ENCODE assay signal across 7 cellular contexts in the genomic region with DNA sequence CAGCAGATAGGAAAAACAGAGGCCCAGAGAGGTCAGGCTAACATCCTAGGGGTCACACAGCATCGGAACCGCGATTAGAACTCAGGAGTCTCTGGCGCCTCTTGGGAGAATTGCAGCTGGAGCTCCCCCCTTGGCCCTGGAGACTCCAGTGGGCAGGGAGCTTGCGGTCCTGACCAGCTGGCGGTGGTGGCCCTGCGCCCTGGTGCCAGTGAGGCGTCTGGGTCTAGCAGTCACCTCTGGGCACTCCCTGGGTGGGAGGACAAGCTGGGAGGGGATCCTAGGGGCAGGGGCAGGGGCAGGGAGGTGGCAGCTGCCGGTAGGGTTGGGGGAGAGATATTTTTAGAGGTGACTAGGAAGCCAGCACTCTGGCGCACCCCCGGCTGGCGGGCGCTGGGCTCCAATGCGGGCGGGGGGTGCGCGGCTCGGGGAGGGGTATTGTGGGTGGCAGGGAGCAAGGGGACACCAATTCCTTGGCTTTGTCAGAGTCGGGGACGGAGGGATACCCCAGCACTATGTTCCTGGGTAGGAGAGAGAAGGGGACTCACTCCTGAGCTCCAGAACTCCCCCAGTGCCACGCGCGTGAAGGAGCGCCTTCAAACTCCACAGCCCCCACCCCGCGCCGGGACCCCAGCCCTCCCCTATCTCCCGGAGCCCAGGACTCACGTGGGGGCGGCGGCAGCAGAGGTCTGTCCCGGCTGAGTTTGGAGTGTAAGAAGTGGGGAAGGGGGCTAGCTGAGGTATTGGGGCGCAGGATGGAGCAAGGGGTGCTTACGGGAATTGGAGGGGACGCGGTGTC. TPM values are rescaled to one million over a fixed set of nuclear protein-coding genes. Genes with fewer than 3 reads are reported as not detected.
DNase-seq lines count a peak whose midpoint lies in the region; ATAC-seq and TF ChIP-seq lines count a peak whose summit lies in the region.

No MANE protein-coding gene starts in this region.

- H3K4me3 Mint-ChIP-seq in WTC11, result peak overlapping the region; percentile 85

- CTCF ChIA-PET in HEK293 (lab: Yijun Ruan, JAX), result interaction anchor here (0.6 to 6.3 kb wide), 6 partner anchors 9 to 333 kb away, joined by 3 to 63 read pairs (median 6); no protein-coding TSS in a partner anchor
- CTCF ChIA-PET in WTC11 (lab: Charles Lee), result interaction anchor here (0.6 to 5.1 kb wide), 13 partner anchors 24 to 558 kb away, joined by 3 to 30 read pairs (median 5); no protein-coding TSS in a partner anchor

- H3K4me3 ChIP-seq in HEK293 (ENCODE audit: low read depth, low read length) (peak overlapping the region; percentile 73), iPS DF 6.9 (ENCODE audit: low read length) (peak overlapping the region; percentile 82; the same call in 1 of the 2 replicates), stomach smooth muscle (ENCODE audit: low read length in 2 of 2) (peak overlapping the region; percentile 77 to 87)

- H3K36me3 ChIP-seq in HEK293 (ENCODE audit: control insufficient read depth in 2 of 2, insufficient read depth in 1 of 2, low read length in 2 of 2) (no peaks in the 10 kb centered on the region), iPS DF 6.9 (ENCODE audit: control insufficient read depth, insufficient read depth, low read length) (no peaks in the 10 kb centered on the region), stomach smooth muscle (ENCODE audit: control insufficient read depth in 2 of 2, insufficient read depth in 2 of 2, low read length in 2 of 2) (no peaks in the 10 kb centered on the region)

- H3K27me3 ChIP-seq in iPS DF 6.9 (ENCODE audit: control insufficient read depth, insufficient read depth, low read length), result peaks cover 14% of the 10 kb centered on the region; the same call in 1 of the 2 replicates
- H3K27me3 ChIP-seq in stomach smooth muscle (ENCODE audit: control insufficient read depth in 1 of 2, insufficient read depth in 2 of 2, low read length in 2 of 2), result peaks cover 19 to 34% of the 10 kb centered on the region in 2 donors

- H3K36me3 Mint-ChIP-seq in WTC11, result no peaks in the 10 kb centered on the region

- DNase-seq in WTC11 (ENCODE audit: low spot score) (no peak), iPS DF 6.9 (ENCODE audit: low read depth, low spot score) (no peak)
- DNase-seq in effector CD8-positive, alpha-beta T cell (lab: John Stamatoyannopoulos, UW), result no peak

- no peaks in the 10 kb centered on the region for H3K9me3 ChIP-seq in HEK293 (ENCODE audit: control insufficient read depth, insufficient read depth, low read depth, low read length)
- no peaks in the 10 kb centered on the region for H3K9me3 ChIP-seq in iPS DF 6.9 (ENCODE audit: control insufficient read depth, insufficient read depth, low read length)
- no peaks in the 10 kb centered on the region for H3K9me3 ChIP-seq in stomach smooth muscle (ENCODE audit: control insufficient read depth in 2 of 2, low read length in 2 of 2)

- H3K27ac ChIP-seq in HEK293 (ENCODE audit: extremely low read depth, low read depth, low read length), result no peak overlapping the region
- no peak overlapping the region for H3K27ac ChIP-seq in iPS DF 6.9 (ENCODE audit: low read length)
- H3K27ac ChIP-seq in stomach smooth muscle (ENCODE audit: low read length), result no peak overlapping the region

- H3K4me1 Mint-ChIP-seq in WTC11, result peaks cover 26% of the 10 kb centered on the region

- H3K9me3 Mint-ChIP-seq in WTC11, result no peaks in the 10 kb centered on the region

- peak overlapping the region in 1 of 2 donors; percentile 31 for H3K9ac ChIP-seq in stomach smooth muscle (ENCODE audit: low read length in 2 of 2)

- peak; percentile 5 for ATAC-seq in WTC11
- no peak for ATAC-seq in GM21737 (IDR thresholded peaks at IDR 0.05; ENCODE audit: unreplicated experiment)
- ATAC-seq in HG02678 (IDR thresholded peaks at IDR 0.05; ENCODE audit: unreplicated experiment), result no peak

- H3K4me1 ChIP-seq in HEK293 (ENCODE audit: control insufficient read depth, insufficient read depth, low read length) (no peaks in the 10 kb centered on the region; the same call in 1 of the 2 replicates), iPS DF 6.9 (ENCODE audit: control insufficient read depth, insufficient read depth, low read length) (no peaks in the 10 kb centered on the region), stomach smooth muscle (ENCODE audit: control insufficient read depth, insufficient read depth, low read length) (peaks cover 15% of the 10 kb centered on the region)

- H3K27me3 Mint-ChIP-seq in WTC11 (ENCODE audit: low read depth), result peaks cover 79% of the 10 kb centered on the region

- no CpG with 5 or more reads among the region's 36 CpGs for WGBS in iPS DF 6.9 (ENCODE audit: insufficient coverage, insufficient read length)

- POLR2A ChIA-PET in HEK293 (lab: Yijun Ruan, JAX), result interaction anchor here (1.1 to 1.7 kb wide), 2 partner anchors 30 to 38 kb away, joined by 4 to 8 read pairs; no protein-coding TSS in a partner anchor
- POLR2A ChIA-PET in WTC11 (lab: Charles Lee), result interaction anchor here (0.6 kb wide), 1 partner anchor 156 kb away, joined by 3 read pairs; no protein-coding TSS in a partner anchor

- no peak for TF ChIP-seq CTCF in HEK293 (tag by site-specific recombination; IDR thresholded peaks at IDR 0.05)
- TF ChIP-seq CTCF in WTC11 (IDR thresholded peaks at IDR 0.05), result no peak

- H3K27ac Mint-ChIP-seq in WTC11, result no peak overlapping the region

TF ChIP-seq in HEK293, 187 proteins besides CTCF, POLR2A, EP300 and RAD21 (continues in another document):
- TF ChIP-seq, protein P1, sequence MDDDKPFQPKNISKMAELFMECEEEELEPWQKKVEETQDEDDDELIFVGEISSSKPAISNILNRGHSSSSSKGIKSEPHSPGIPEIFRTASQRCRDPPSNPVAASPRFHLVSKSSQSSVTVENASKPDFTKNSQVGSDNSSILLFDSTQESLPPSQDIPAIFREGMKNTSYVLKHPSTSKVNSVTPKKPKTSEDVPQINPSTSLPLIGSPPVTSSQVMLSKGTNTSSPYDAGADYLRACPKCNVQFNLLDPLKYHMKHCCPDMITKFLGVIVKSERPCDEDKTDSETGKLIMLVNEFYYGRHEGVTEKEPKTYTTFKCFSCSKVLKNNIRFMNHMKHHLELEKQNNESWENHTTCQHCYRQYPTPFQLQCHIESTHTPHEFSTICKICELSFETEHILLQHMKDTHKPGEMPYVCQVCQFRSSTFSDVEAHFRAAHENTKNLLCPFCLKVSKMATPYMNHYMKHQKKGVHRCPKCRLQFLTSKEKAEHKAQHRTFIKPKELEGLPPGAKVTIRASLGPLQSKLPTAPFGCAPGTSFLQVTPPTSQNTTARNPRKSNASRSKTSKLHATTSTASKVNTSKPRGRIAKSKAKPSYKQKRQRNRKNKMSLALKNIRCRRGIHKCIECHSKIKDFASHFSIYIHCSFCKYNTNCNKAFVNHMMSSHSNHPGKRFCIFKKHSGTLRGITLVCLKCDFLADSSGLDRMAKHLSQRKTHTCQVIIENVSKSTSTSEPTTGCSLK (tag by site-specific recombination; IDR thresholded peaks at IDR 0.05), result no peak
- no peak for TF ChIP-seq ZNF561 (tag by site-specific recombination; IDR thresholded peaks at IDR 0.05; ENCODE audit: borderline replicate concordance)
- TF ChIP-seq, protein P2, sequence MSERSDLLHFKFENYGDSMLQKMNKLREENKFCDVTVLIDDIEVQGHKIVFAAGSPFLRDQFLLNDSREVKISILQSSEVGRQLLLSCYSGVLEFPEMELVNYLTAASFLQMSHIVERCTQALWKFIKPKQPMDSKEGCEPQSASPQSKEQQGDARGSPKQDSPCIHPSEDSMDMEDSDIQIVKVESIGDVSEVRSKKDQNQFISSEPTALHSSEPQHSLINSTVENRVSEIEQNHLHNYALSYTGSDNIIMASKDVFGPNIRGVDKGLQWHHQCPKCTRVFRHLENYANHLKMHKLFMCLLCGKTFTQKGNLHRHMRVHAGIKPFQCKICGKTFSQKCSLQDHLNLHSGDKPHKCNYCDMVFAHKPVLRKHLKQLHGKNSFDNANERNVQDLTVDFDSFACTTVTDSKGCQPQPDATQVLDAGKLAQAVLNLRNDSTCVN (tag by site-specific recombination; optimal IDR thresholded peaks at IDR 0.05), result no peak

TF ChIP-seq in WTC11, 78 proteins besides CTCF, POLR2A, EP300 and RAD21:
- TF ChIP-seq ZNF317 (CRISPR knock-in tag; IDR thresholded peaks at IDR 0.05; ENCODE audit: borderline replicate concordance, low read depth) (no peak), GTF2I (CRISPR knock-in tag; conservative IDR thresholded peaks at IDR 0.05) (peak; percentile 80; the same call in 1 of the 2 replicates)
- TF ChIP-seq, protein P3, sequence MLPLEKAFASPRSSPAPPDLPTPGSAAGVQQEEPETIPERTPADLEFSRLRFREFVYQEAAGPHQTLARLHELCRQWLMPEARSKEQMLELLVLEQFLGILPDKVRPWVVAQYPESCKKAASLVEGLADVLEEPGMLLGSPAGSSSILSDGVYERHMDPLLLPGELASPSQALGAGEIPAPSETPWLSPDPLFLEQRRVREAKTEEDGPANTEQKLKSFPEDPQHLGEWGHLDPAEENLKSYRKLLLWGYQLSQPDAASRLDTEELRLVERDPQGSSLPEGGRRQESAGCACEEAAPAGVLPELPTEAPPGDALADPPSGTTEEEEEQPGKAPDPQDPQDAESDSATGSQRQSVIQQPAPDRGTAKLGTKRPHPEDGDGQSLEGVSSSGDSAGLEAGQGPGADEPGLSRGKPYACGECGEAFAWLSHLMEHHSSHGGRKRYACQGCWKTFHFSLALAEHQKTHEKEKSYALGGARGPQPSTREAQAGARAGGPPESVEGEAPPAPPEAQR (CRISPR knock-in tag; IDR thresholded peaks at IDR 0.05), result no peak

RNA-seq across cellular contexts. Expression of a gene that starts 0.6 kb away (rescaled TPM):
- 0.81 to 1.1 TPM (median 0.85 TPM) in 3 replicates for total RNA-seq in WTC11 (2021)

RNA-seq across cellular contexts. Expression of a gene that starts 19.5 kb away (rescaled TPM):
- total RNA-seq in WTC11 (2021), result 1.2 to 1.6 TPM (median 1.5 TPM) in 3 replicates

RNA-seq across cellular contexts. Expression of a gene that starts 19.6 kb away (rescaled TPM):
- 0.34 to 0.70 TPM (median 0.50 TPM) in 3 replicates for total RNA-seq in WTC11 (2021)
